1 cellular context compared by ENCODE assay signal in the genomic region with DNA sequence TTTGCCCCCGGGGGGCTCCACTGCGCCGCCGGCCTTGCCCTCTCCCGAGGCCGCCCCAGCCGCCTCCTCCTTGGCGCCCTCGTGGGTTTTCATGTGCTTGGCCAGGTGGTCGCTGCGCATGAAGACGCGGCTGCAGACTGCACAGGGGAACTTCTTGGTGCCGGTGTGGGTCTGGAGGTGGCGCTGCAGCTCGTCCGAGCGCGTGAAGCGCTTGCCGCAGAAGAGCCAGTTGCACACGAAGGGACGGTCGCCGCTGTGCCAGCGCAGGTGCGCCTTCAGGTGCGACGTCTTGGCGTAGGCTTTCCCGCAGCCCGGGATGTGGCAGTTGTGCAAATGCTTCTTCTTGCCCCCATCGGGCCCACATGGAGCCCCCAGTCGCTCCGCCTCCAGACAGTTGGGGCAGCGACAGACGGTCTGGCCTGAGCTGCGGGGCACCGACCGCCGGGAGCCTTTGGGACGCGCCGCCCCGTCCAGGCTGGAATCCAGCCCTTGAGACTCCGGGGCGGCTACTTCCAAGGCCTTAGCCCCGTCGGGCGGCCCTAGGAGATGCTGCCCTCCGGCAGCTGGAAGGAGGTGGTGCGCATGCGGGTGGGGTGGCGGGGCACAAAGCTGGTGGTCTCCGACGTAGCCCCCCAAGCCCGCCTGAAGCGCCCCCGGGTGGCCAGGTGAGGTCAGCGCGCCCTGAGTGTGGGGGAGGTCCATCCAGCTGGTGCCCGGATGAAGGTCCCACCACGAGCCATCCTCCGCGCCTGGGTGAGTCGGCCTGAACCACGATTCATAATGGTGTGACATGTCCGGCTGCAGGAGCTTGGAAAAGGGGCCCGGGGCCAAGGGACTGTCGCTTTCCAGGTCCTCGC.
TF ChIP-seq lines count a peak whose summit lies in the region.

No MANE protein-coding gene starts in this region.

TF ChIP-seq in HepG2, 621 proteins besides CTCF, POLR2A, EP300 and RAD21 (continued from another document):
- TF ChIP-seq ZHX2 (IDR thresholded peaks at IDR 0.05; ENCODE audit: low read depth) (no peak), ZHX2 (CRISPR knock-in tag; IDR thresholded peaks at IDR 0.05; ENCODE audit: borderline replicate concordance) (no peak), CENPT (CRISPR knock-in tag; IDR thresholded peaks at IDR 0.05; ENCODE audit: low read depth) (no peak), HNRNPL (IDR thresholded peaks at IDR 0.05; ENCODE audit: low read depth, low read length) (no peak), NR3C1 (CRISPR knock-in tag; IDR thresholded peaks at IDR 0.05) (no peak), ZNF784 (CRISPR knock-in tag; IDR thresholded peaks at IDR 0.05; ENCODE audit: borderline replicate concordance) (no peak), MAF1 (CRISPR knock-in tag; IDR thresholded peaks at IDR 0.05; ENCODE audit: borderline replicate concordance) (no peak), TIGD3 (CRISPR knock-in tag; IDR thresholded peaks at IDR 0.05; ENCODE audit: borderline replicate concordance) (no peak), ZKSCAN5 (CRISPR knock-in tag; IDR thresholded peaks at IDR 0.05) (no peak), ZNF766 (CRISPR knock-in tag; IDR thresholded peaks at IDR 0.05; ENCODE audit: borderline replicate concordance) (no peak), HES4 (CRISPR knock-in tag; IDR thresholded peaks at IDR 0.05; ENCODE audit: borderline replicate concordance) (no peak), ZNF224 (CRISPR knock-in tag; IDR thresholded peaks at IDR 0.05) (no peak), RBFOX2 (IDR thresholded peaks at IDR 0.05; ENCODE audit: low read depth, low read length) (no peak), ARID2 (CRISPR knock-in tag; IDR thresholded peaks at IDR 0.05; ENCODE audit: borderline replicate concordance) (no peak), ZNF326 (CRISPR knock-in tag; IDR thresholded peaks at IDR 0.05; ENCODE audit: borderline replicate concordance) (no peak), ZBTB7B (CRISPR knock-in tag; IDR thresholded peaks at IDR 0.05) (peak; percentile 78; the same call in 1 of the 2 replicates), ZNF576 (CRISPR knock-in tag; IDR thresholded peaks at IDR 0.05) (no peak), CEBPG (CRISPR knock-in tag; IDR thresholded peaks at IDR 0.05) (no peak)
- TF ChIP-seq, protein P1, sequence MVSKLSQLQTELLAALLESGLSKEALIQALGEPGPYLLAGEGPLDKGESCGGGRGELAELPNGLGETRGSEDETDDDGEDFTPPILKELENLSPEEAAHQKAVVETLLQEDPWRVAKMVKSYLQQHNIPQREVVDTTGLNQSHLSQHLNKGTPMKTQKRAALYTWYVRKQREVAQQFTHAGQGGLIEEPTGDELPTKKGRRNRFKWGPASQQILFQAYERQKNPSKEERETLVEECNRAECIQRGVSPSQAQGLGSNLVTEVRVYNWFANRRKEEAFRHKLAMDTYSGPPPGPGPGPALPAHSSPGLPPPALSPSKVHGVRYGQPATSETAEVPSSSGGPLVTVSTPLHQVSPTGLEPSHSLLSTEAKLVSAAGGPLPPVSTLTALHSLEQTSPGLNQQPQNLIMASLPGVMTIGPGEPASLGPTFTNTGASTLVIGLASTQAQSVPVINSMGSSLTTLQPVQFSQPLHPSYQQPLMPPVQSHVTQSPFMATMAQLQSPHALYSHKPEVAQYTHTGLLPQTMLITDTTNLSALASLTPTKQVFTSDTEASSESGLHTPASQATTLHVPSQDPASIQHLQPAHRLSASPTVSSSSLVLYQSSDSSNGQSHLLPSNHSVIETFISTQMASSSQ (IDR thresholded peaks at IDR 0.05; ENCODE audit: low read depth): no peak
- TF ChIP-seq, protein P1 (CRISPR knock-in tag; IDR thresholded peaks at IDR 0.05; ENCODE audit: borderline replicate concordance): no peak
- TF ChIP-seq, protein P2, sequence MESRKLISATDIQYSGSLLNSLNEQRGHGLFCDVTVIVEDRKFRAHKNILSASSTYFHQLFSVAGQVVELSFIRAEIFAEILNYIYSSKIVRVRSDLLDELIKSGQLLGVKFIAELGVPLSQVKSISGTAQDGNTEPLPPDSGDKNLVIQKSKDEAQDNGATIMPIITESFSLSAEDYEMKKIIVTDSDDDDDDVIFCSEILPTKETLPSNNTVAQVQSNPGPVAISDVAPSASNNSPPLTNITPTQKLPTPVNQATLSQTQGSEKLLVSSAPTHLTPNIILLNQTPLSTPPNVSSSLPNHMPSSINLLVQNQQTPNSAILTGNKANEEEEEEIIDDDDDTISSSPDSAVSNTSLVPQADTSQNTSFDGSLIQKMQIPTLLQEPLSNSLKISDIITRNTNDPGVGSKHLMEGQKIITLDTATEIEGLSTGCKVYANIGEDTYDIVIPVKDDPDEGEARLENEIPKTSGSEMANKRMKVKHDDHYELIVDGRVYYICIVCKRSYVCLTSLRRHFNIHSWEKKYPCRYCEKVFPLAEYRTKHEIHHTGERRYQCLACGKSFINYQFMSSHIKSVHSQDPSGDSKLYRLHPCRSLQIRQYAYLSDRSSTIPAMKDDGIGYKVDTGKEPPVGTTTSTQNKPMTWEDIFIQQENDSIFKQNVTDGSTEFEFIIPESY (CRISPR knock-in tag; IDR thresholded peaks at IDR 0.05): peak; percentile 44
- TF ChIP-seq, protein P3, sequence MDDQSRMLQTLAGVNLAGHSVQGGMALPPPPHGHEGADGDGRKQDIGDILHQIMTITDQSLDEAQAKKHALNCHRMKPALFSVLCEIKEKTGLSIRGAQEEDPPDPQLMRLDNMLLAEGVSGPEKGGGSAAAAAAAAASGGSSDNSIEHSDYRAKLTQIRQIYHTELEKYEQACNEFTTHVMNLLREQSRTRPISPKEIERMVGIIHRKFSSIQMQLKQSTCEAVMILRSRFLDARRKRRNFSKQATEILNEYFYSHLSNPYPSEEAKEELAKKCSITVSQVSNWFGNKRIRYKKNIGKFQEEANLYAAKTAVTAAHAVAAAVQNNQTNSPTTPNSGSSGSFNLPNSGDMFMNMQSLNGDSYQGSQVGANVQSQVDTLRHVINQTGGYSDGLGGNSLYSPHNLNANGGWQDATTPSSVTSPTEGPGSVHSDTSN (CRISPR knock-in tag; IDR thresholded peaks at IDR 0.05; ENCODE audit: borderline replicate concordance): no peak
